ENCODE assay signal across 9 cellular contexts in genomic region chr22:17436382-17436951, GRCh38.
DNase-seq lines count a peak whose midpoint lies in the region; ATAC-seq and TF ChIP-seq lines count a peak whose summit lies in the region.
"Had no signal": no experiment of that assay in that cellular context is flagged by ENCODE, and none has a peak within 500 bp of the region (broad histone marks: within the 10 kb centered on the region; RNA-seq: fewer than 3 reads in every experiment).

No MANE protein-coding gene starts in this region.

- TF ChIP-seq POLR2A in gastrocnemius medialis (IDR thresholded peaks at IDR 0.05), result no peak

- H3K27ac ChIP-seq in GM23338 (ENCODE audit: low read depth) (peak overlapping the region; percentile 92), gastrocnemius medialis (peak overlapping the region; percentile 86 to 93 (median 90))

- H3K36me3 Mint-ChIP-seq in GM23338 (ENCODE audit: low read depth) (no peaks in the 10 kb centered on the region), MCF 10A (ENCODE audit: insufficient read depth, unreplicated experiment) (no peaks in the 10 kb centered on the region)

- CTCF ChIA-PET in MCF 10A (lab: Yijun Ruan, JAX), result interaction anchor here (1.0 to 1.3 kb wide), 3 partner anchors 66 to 382 kb away, joined by 3 read pairs; no protein-coding TSS in a partner anchor

- no peaks in the 10 kb centered on the region for H3K9me3 ChIP-seq in gastrocnemius medialis

- intact Hi-C loops in gastrocnemius medialis (cut with DNase I; ENCODE audit: low total_unique reads) (loop anchor here (2.0 kb wide), 1 partner anchor 62 kb away; no protein-coding TSS in a partner anchor), MCF 10A (cut with micrococcal nuclease) (no loop called here)

- no peaks in the 10 kb centered on the region for H3K36me3 ChIP-seq in GM23338 (ENCODE audit: insufficient read depth)
- no peaks in the 10 kb centered on the region for H3K36me3 ChIP-seq in gastrocnemius medialis

- H3K27me3 Mint-ChIP-seq in GM23338 (ENCODE audit: insufficient read depth, low read depth, poor library complexity) (no peaks in the 10 kb centered on the region), MCF 10A (ENCODE audit: insufficient read depth, unreplicated experiment) (no peaks in the 10 kb centered on the region)

- H3F3A ChIP-seq in GM23338 (replicated peaks; ENCODE audit: low read depth), result peaks cover 7% of the 10 kb centered on the region; the same call in 1 of the 2 replicates

- H3K9me3 Mint-ChIP-seq in GM23338 (no peaks in the 10 kb centered on the region), MCF 10A (ENCODE audit: unreplicated experiment) (no peaks in the 10 kb centered on the region)
- H3K9me3 Mint-ChIP-seq: activated naive CD4-positive, alpha-beta T cell treated with anti-CD3 and anti-CD28 coated beads, Interleukin-2, amount 50 U/mL, for 24 hours had no signal

- POLR2A ChIA-PET in MCF 10A (lab: Yijun Ruan, JAX), result interaction anchor here (0.7 kb wide), 1 partner anchor 180 kb away, joined by 3 read pairs; no protein-coding TSS in a partner anchor

- ATAC-seq in GM23338 (peak; percentile 25), gastrocnemius medialis (peak; percentile 48 to 66), HG03469 (IDR thresholded peaks at IDR 0.05; ENCODE audit: unreplicated experiment) (no peak)

- no TSS peak for BruUV-seq in MCF 10A (replicated peaks; lab: Mats Ljungman, UMichigan)

- H3K27me3 ChIP-seq in GM23338 (ENCODE audit: insufficient read depth) (no peaks in the 10 kb centered on the region), gastrocnemius medialis (no peaks in the 10 kb centered on the region)

- H3K27ac Mint-ChIP-seq in GM23338 (peak overlapping the region; percentile 72), MCF 10A (ENCODE audit: low read depth, unreplicated experiment) (no peak overlapping the region)
- H3K27ac Mint-ChIP-seq: activated naive CD4-positive, alpha-beta T cell treated with anti-CD3 and anti-CD28 coated beads, Interleukin-2, amount 50 U/mL, for 24 hours had no signal

- no peak overlapping the region for H2AFZ ChIP-seq in GM23338

- H3K4me3 ChIP-seq in GM23338 (peak overlapping the region; percentile 44), gastrocnemius medialis (peak overlapping the region; percentile 9 to 29 (median 26))

- H3K4me3 Mint-ChIP-seq in GM23338 (peak overlapping the region; percentile 55), MCF 10A (ENCODE audit: unreplicated experiment) (no peak overlapping the region)
- H3K4me3 Mint-ChIP-seq: activated naive CD4-positive, alpha-beta T cell treated with anti-CD3 and anti-CD28 coated beads, Interleukin-2, amount 50 U/mL, for 24 hours had no signal

- peaks cover 76% of the 10 kb centered on the region for H4K20me1 ChIP-seq in GM23338 (replicated peaks; ENCODE audit: insufficient read depth)

- no peaks in the 10 kb centered on the region for H3K9me2 ChIP-seq in GM23338 (ENCODE audit: insufficient read depth)

- DNase-seq in GM23338 (ENCODE audit: low spot score) (peak; percentile 31), NCI-H2227 treated with DMSO at 0.1 percent for 48 hours (lab: John Stamatoyannopoulos, UW) (peak; percentile 61), globus pallidus (ENCODE audit: low spot score) (peak; percentile 77), gastrocnemius medialis (peak in 1 of 2 donors; percentile 33), NCI-H146 (lab: John Stamatoyannopoulos, UW) (no peak), MCF 10A (ENCODE audit: unreplicated experiment) (no peak)
- DNase-seq: NCI-H748 treated with DMSO at 0.1 percent for 48 hours had no signal

- TF ChIP-seq CTCF in GM23338 (conservative IDR thresholded peaks at IDR 0.05; ENCODE audit: low read depth in 2 of 2) (no peak), gastrocnemius medialis (IDR thresholded peaks at IDR 0.05 in 4 of 5, conservative IDR thresholded peaks at IDR 0.05 in 1 of 5) (no peak), MCF 10A (IDR thresholded peaks at IDR 0.05; ENCODE audit: unreplicated experiment) (no peak)

- peaks cover 72% of the 10 kb centered on the region for H3K4me1 ChIP-seq in GM23338 (ENCODE audit: insufficient read depth)
- H3K4me1 ChIP-seq in gastrocnemius medialis, result peaks cover 69 to 90% of the 10 kb centered on the region in 2 donors

- H3K79me2 ChIP-seq in GM23338 (replicated peaks; ENCODE audit: insufficient read depth), result peaks cover 100% of the 10 kb centered on the region

- in situ Hi-C loops in gastrocnemius medialis (cut with MboI; ENCODE audit: low sequenced_read_pairs in 4 of 4), result no loop called here

- H3K4me1 Mint-ChIP-seq in GM23338 (peaks cover 83% of the 10 kb centered on the region), MCF 10A (ENCODE audit: insufficient read depth, unreplicated experiment) (peaks cover 10% of the 10 kb centered on the region)
- H3K4me1 Mint-ChIP-seq: activated naive CD4-positive, alpha-beta T cell treated with anti-CD3 and anti-CD28 coated beads, Interleukin-2, amount 50 U/mL, for 24 hours had no signal

- H3K4me2 ChIP-seq in GM23338, result peak overlapping the region; percentile 73

TF ChIP-seq in GM23338, 12 proteins besides CTCF, POLR2A, EP300 and RAD21 (continues in another document):
- TF ChIP-seq REST (IDR thresholded peaks at IDR 0.05; ENCODE audit: unreplicated experiment) (no peak), NANOG (IDR thresholded peaks at IDR 0.05; ENCODE audit: borderline replicate concordance) (no peak)

Comparison
In these comparisons a context has a peak if more than half of its experiments do, and no peak if none do; other contexts are left out.
1. DNase-seq: peak in GM23338 (single experiment), NCI-H2227 treated with DMSO at 0.1 percent for 48 hours (single experiment) and globus pallidus (single experiment); none in NCI-H146 (single experiment) and MCF 10A (single experiment).